In genomic region chr7:77537595-77538185, GRCh38 we compare ENCODE assay signal across 8 cellular contexts. TPM values are rescaled to one million over a fixed set of nuclear protein-coding genes. Genes with fewer than 3 reads are reported as not detected.
DNase-seq lines count a peak whose midpoint lies in the region; ATAC-seq and TF ChIP-seq lines count a peak whose summit lies in the region.

No MANE protein-coding gene starts in this region.

- H4K20me1 ChIP-seq in Karpas-422 (ENCODE audit: insufficient read depth, low read depth, low read length) = peaks cover 14% of the 10 kb centered on the region; the same call in 1 of the 2 replicates

- H3K4me1 Mint-ChIP-seq in T-helper 2 cell treated with Interferon-gamma antibody and Interleukin-4, amounts not matched to agents 5 μg/mL and 100 μg/mL, for 36 hours (ENCODE audit: low read depth) = peaks cover 9% of the 10 kb centered on the region

- peak; percentile 30 for ATAC-seq in GM19455 (IDR thresholded peaks at IDR 0.05; ENCODE audit: unreplicated experiment)
- no peak for ATAC-seq in HG03571 (IDR thresholded peaks at IDR 0.05; ENCODE audit: unreplicated experiment)

- H3K4me1 ChIP-seq in Karpas-422 (ENCODE audit: low read length) = peaks cover 10% of the 10 kb centered on the region

- TF ChIP-seq CTCF in brain microvascular endothelial cell (IDR thresholded peaks at IDR 0.05; ENCODE audit: low read depth, low read length, missing control alignments) = no peak

- H3K27ac Mint-ChIP-seq in T-helper 2 cell treated with Interferon-gamma antibody and Interleukin-4, amounts not matched to agents 5 μg/mL and 100 μg/mL, for 36 hours = peak overlapping the region; percentile 49

- in situ Hi-C loops in brain microvascular endothelial cell (cut with HindIII; ENCODE audit: low pct_ligation_motif_present, low sequenced_read_pairs) = no loop called here

- H3K79me2 ChIP-seq in Karpas-422 (ENCODE audit: low read length) = no peaks in the 10 kb centered on the region

- H3K4me3 ChIP-seq in Karpas-422 (ENCODE audit: low read length) (peak overlapping the region; percentile 97), brain microvascular endothelial cell (ENCODE audit: low read depth, low read length) (peak overlapping the region; percentile 77)

- DNase-seq in Ammon's horn (ENCODE audit: low spot score) (peak; percentile 36), Karpas-422 (peak; percentile 76), brain microvascular endothelial cell (peak; percentile 17), iPS-NIHi7 (ENCODE audit: extremely low spot score) (peak; percentile 20)
- peak; percentile 28 for DNase-seq in T-helper 2 cell treated with Interferon-gamma antibody and Interleukin-4, amounts not matched to agents 5 μg/mL and 100 μg/mL, for 36 hours (ENCODE audit: low spot score)
- DNase-seq in stimulated activated CD4-positive, alpha-beta T cell treated with anti-CD3 and anti-CD28 coated beads, Interleukin-12 subunit alpha, Interleukin-12 subunit beta, amount 100 ng/mL, for 4 hours = peak; percentile 41

- peak overlapping the region; percentile 74 for H3K9ac ChIP-seq in Karpas-422 (ENCODE audit: low read length)

- no peaks in the 10 kb centered on the region for H3K9me3 ChIP-seq in Karpas-422 (ENCODE audit: low read length)

- no peaks in the 10 kb centered on the region for H3K36me3 Mint-ChIP-seq in T-helper 2 cell treated with Interferon-gamma antibody and Interleukin-4, amounts not matched to agents 5 μg/mL and 100 μg/mL, for 36 hours (ENCODE audit: low read depth)

- peak overlapping the region; percentile 84 for H3K4me3 Mint-ChIP-seq in T-helper 2 cell treated with Interferon-gamma antibody and Interleukin-4, amounts not matched to agents 5 μg/mL and 100 μg/mL, for 36 hours

- no peaks in the 10 kb centered on the region for H3K27me3 ChIP-seq in Karpas-422 (ENCODE audit: low read length)
- H3K27me3 ChIP-seq in brain microvascular endothelial cell (replicated peaks) = no peaks in the 10 kb centered on the region

- no peaks in the 10 kb centered on the region for H3K9me3 Mint-ChIP-seq in T-helper 2 cell treated with Interferon-gamma antibody and Interleukin-4, amounts not matched to agents 5 μg/mL and 100 μg/mL, for 36 hours

- H3K27ac ChIP-seq in Karpas-422 (ENCODE audit: low read length) (no peak overlapping the region), brain microvascular endothelial cell (peak overlapping the region; percentile 83)

- H2AFZ ChIP-seq in Karpas-422 (ENCODE audit: low read length) = peak overlapping the region; percentile 84; the same call in 1 of the 2 replicates

- peaks cover 12% of the 10 kb centered on the region for H3K27me3 Mint-ChIP-seq in T-helper 2 cell treated with Interferon-gamma antibody and Interleukin-4, amounts not matched to agents 5 μg/mL and 100 μg/mL, for 36 hours (ENCODE audit: low read depth)

- peak overlapping the region; percentile 98 for H3K4me2 ChIP-seq in Karpas-422 (ENCODE audit: low read depth, low read length, poor library complexity, severe bottlenecking)

- no peaks in the 10 kb centered on the region for H3K9me2 ChIP-seq in Karpas-422 (replicated peaks; ENCODE audit: insufficient read depth, low read length)

- no peaks in the 10 kb centered on the region for H3K36me3 ChIP-seq in Karpas-422 (ENCODE audit: insufficient read depth, low read length)
- peaks cover 4% of the 10 kb centered on the region for H3K36me3 ChIP-seq in brain microvascular endothelial cell (replicated peaks)

RNA-seq across cellular contexts. Expression of gene PTPN12, which starts 0.6 kb away (rescaled TPM):
- total RNA-seq in Karpas-422 (2014; rRNA removed; shearing (Covaris generic); ENCODE audit: low replicate concordance) = 6.2 and 17.1 TPM in 2 replicates

Comparison
In these comparisons a context has a peak if more than half of its experiments do, and no peak if none do; other contexts are left out.
1. DNase-seq: peak in every context shown above with its lines; median percentile 76 in Karpas-422; 41 in stimulated activated CD4-positive, alpha-beta T cell treated with anti-CD3 and anti-CD28 coated beads, Interleukin-12 subunit alpha, Interleukin-12 subunit beta, amount 100 ng/mL, for 4 hours; 36 in Ammon's horn; 28 in T-helper 2 cell treated with Interferon-gamma antibody and Interleukin-4, amounts not matched to agents 5 μg/mL and 100 μg/mL, for 36 hours; 20 in iPS-NIHi7; 17 in brain microvascular endothelial cell.